In genomic region chr19:17110599-17110966, GRCh38 we compare ENCODE assay signal across 14 cellular contexts. TPM values are rescaled to one million over a fixed set of nuclear protein-coding genes. Genes with fewer than 3 reads are reported as not detected.
DNase-seq lines count a peak whose midpoint lies in the region; ATAC-seq and TF ChIP-seq lines count a peak whose summit lies in the region.
"Had no signal": no experiment of that assay in that cellular context is flagged by ENCODE, and none has a peak within 500 bp of the region (broad histone marks: within the 10 kb centered on the region; RNA-seq: fewer than 3 reads in every experiment).

No MANE protein-coding gene starts in this region.

- DNase-seq in T-helper 1 cell: no peak
- DNase-seq in activated naive CD8-positive, alpha-beta T cell treated with anti-CD3 and anti-CD28 coated beads, Interleukin-2, amount 50 U/mL, for 24 hours: no peak
- DNase-seq in right lobe of liver: no peak
- DNase-seq in suprapubic skin (ENCODE audit: low spot score in 2 of 2): no peak
- DNase-seq in activated CD4-positive, alpha-beta T cell treated with anti-CD3 and anti-CD28 coated beads for 48 hours: no peak
- no peak for DNase-seq in DMS53 (lab: John Stamatoyannopoulos, UW)
- DNase-seq: activated CD4-positive, alpha-beta memory T cell treated with anti-CD3 and anti-CD28 coated beads for 36 hours; COR-L47; T1000 had no signal

- no peak for TF ChIP-seq CTCF in right lobe of liver (IDR thresholded peaks at IDR 0.05)
- no peak for TF ChIP-seq CTCF in suprapubic skin (IDR thresholded peaks at IDR 0.05)

- no peaks in the 10 kb centered on the region for H3K9me3 ChIP-seq in right lobe of liver
- no peaks in the 10 kb centered on the region for H3K9me3 ChIP-seq in suprapubic skin
- H3K9me3 ChIP-seq: right atrium auricular region, testis had no signal

- H3K27ac ChIP-seq in right lobe of liver (peak overlapping the region in 2 of 3 donors; percentile 60 to 63), suprapubic skin (peak overlapping the region; percentile 23)
- H3K27ac ChIP-seq: 22Rv1, testis had no signal

- intact Hi-C loops in right lobe of liver (cut with DNase I): no loop called here

- H3K36me3 ChIP-seq in right lobe of liver (no peaks in the 10 kb centered on the region), suprapubic skin (peaks cover 17% of the 10 kb centered on the region)

- TF ChIP-seq EP300 in suprapubic skin (IDR thresholded peaks at IDR 0.05): no peak

- H3K4me3 Mint-ChIP-seq in T-helper 1 cell treated with Interleukin-12 subunit alpha and Interleukin-12 subunit beta and Interleukin-4 antibody, amounts not matched to agents 30 μg/mL and 1 μg/mL, for 36 hours: peak overlapping the region; percentile 16
- H3K4me3 Mint-ChIP-seq in activated naive CD8-positive, alpha-beta T cell treated with anti-CD3 and anti-CD28 coated beads, Interleukin-2, amount 50 U/mL, for 24 hours: no peak overlapping the region
- H3K4me3 Mint-ChIP-seq: activated CD4-positive, alpha-beta memory T cell treated with anti-CD3 and anti-CD28 coated beads for 36 hours had no signal

- WGBS in right lobe of liver (ENCODE audit: insufficient coverage, low coverage, low lambda C conversion rate, missing lambda C conversion rate): 80% methylated on average over 1 of the region's 10 CpGs
- WGBS in suprapubic skin: 80% methylated on average over 2 of the region's 10 CpGs

- H3K27ac Mint-ChIP-seq in T-helper 1 cell treated with Interleukin-12 subunit alpha and Interleukin-12 subunit beta and Interleukin-4 antibody, amounts not matched to agents 30 μg/mL and 1 μg/mL, for 36 hours: no peak overlapping the region
- H3K27ac Mint-ChIP-seq in activated naive CD8-positive, alpha-beta T cell treated with anti-CD3 and anti-CD28 coated beads, Interleukin-2, amount 50 U/mL, for 24 hours: peak overlapping the region; percentile 46
- H3K27ac Mint-ChIP-seq: activated CD4-positive, alpha-beta memory T cell treated with anti-CD3 and anti-CD28 coated beads for 36 hours had no signal

- no peak for TF ChIP-seq POLR2A in right lobe of liver (IDR thresholded peaks at IDR 0.05)
- no peak for TF ChIP-seq POLR2A in suprapubic skin (IDR thresholded peaks at IDR 0.05)

- H3K9me3 Mint-ChIP-seq in T-helper 1 cell treated with Interleukin-12 subunit alpha and Interleukin-12 subunit beta and Interleukin-4 antibody, amounts not matched to agents 30 μg/mL and 1 μg/mL, for 36 hours: no peaks in the 10 kb centered on the region
- no peaks in the 10 kb centered on the region for H3K9me3 Mint-ChIP-seq in activated naive CD8-positive, alpha-beta T cell treated with anti-CD3 and anti-CD28 coated beads, Interleukin-2, amount 50 U/mL, for 24 hours
- H3K9me3 Mint-ChIP-seq: activated CD4-positive, alpha-beta memory T cell treated with anti-CD3 and anti-CD28 coated beads for 36 hours had no signal

- H3K4me1 Mint-ChIP-seq in T-helper 1 cell treated with Interleukin-12 subunit alpha and Interleukin-12 subunit beta and Interleukin-4 antibody, amounts not matched to agents 30 μg/mL and 1 μg/mL, for 36 hours (ENCODE audit: low read depth): peaks cover 32% of the 10 kb centered on the region
- peaks cover 43% of the 10 kb centered on the region for H3K4me1 Mint-ChIP-seq in activated naive CD8-positive, alpha-beta T cell treated with anti-CD3 and anti-CD28 coated beads, Interleukin-2, amount 50 U/mL, for 24 hours

- ATAC-seq in activated naive CD8-positive, alpha-beta T cell treated with anti-CD3 and anti-CD28 coated beads, Interleukin-2, amount 50 U/mL, for 24 hours: no peak
- ATAC-seq in right lobe of liver (no peak), esophagus mucosa (no peak)

- H3K4me3 ChIP-seq in right lobe of liver (no peak overlapping the region), suprapubic skin (no peak overlapping the region)
- H3K4me3 ChIP-seq: right atrium auricular region, testis had no signal

- H3K4me1 ChIP-seq in right lobe of liver: peaks cover 0 to 44% (median 15%) of the 10 kb centered on the region in 4 donors
- H3K4me1 ChIP-seq in suprapubic skin: peaks cover 51% of the 10 kb centered on the region

- no peaks in the 10 kb centered on the region for H3K27me3 ChIP-seq in right lobe of liver
- H3K27me3 ChIP-seq in suprapubic skin: no peaks in the 10 kb centered on the region
- H3K27me3 ChIP-seq: right atrium auricular region, testis had no signal

- H3K27me3 Mint-ChIP-seq in T-helper 1 cell treated with Interleukin-12 subunit alpha and Interleukin-12 subunit beta and Interleukin-4 antibody, amounts not matched to agents 30 μg/mL and 1 μg/mL, for 36 hours (ENCODE audit: low read depth): no peaks in the 10 kb centered on the region
- H3K27me3 Mint-ChIP-seq in activated naive CD8-positive, alpha-beta T cell treated with anti-CD3 and anti-CD28 coated beads, Interleukin-2, amount 50 U/mL, for 24 hours: no peaks in the 10 kb centered on the region
- H3K27me3 Mint-ChIP-seq: activated CD4-positive, alpha-beta memory T cell treated with anti-CD3 and anti-CD28 coated beads for 36 hours had no signal

- H3K36me3 Mint-ChIP-seq in T-helper 1 cell treated with Interleukin-12 subunit alpha and Interleukin-12 subunit beta and Interleukin-4 antibody, amounts not matched to agents 30 μg/mL and 1 μg/mL, for 36 hours (ENCODE audit: low read depth): peaks cover 23% of the 10 kb centered on the region
- H3K36me3 Mint-ChIP-seq in activated naive CD8-positive, alpha-beta T cell treated with anti-CD3 and anti-CD28 coated beads, Interleukin-2, amount 50 U/mL, for 24 hours (ENCODE audit: low read depth): peaks cover 22% of the 10 kb centered on the region

RNA-seq across cellular contexts. Expression of gene MYO9B, which starts 35.0 kb away (rescaled TPM):
- total RNA-seq in right lobe of liver (10 to 100 TPM; 25.4 to 38.7 (median 36.0) TPM), suprapubic skin (10 to 100 TPM; 43.6 to 99.9 (median 69.5) TPM), esophagus mucosa (27.4 TPM)

RNA-seq across cellular contexts. Expression of gene HAUS8, which starts 35.3 kb away (rescaled TPM):
- total RNA-seq in right lobe of liver (1 to 10 TPM; 3.7 to 8.5 (median 5.8) TPM), suprapubic skin (1 to 10 TPM; 2.4 to 4.1 (median 3.0) TPM), esophagus mucosa (6.1 TPM)
